Comparison of ENCODE assay signal across 1 cellular context in genomic region chr2:115163572-115163971, GRCh38.
TF ChIP-seq lines count a peak whose summit lies in the region.

No MANE protein-coding gene starts in this region.

TF ChIP-seq in neural cell, 6 proteins besides CTCF, POLR2A, EP300 and RAD21 (continued from another document):
- TF ChIP-seq, protein P1, sequence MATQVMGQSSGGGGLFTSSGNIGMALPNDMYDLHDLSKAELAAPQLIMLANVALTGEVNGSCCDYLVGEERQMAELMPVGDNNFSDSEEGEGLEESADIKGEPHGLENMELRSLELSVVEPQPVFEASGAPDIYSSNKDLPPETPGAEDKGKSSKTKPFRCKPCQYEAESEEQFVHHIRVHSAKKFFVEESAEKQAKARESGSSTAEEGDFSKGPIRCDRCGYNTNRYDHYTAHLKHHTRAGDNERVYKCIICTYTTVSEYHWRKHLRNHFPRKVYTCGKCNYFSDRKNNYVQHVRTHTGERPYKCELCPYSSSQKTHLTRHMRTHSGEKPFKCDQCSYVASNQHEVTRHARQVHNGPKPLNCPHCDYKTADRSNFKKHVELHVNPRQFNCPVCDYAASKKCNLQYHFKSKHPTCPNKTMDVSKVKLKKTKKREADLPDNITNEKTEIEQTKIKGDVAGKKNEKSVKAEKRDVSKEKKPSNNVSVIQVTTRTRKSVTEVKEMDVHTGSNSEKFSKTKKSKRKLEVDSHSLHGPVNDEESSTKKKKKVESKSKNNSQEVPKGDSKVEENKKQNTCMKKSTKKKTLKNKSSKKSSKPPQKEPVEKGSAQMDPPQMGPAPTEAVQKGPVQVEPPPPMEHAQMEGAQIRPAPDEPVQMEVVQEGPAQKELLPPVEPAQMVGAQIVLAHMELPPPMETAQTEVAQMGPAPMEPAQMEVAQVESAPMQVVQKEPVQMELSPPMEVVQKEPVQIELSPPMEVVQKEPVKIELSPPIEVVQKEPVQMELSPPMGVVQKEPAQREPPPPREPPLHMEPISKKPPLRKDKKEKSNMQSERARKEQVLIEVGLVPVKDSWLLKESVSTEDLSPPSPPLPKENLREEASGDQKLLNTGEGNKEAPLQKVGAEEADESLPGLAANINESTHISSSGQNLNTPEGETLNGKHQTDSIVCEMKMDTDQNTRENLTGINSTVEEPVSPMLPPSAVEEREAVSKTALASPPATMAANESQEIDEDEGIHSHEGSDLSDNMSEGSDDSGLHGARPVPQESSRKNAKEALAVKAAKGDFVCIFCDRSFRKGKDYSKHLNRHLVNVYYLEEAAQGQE (IDR thresholded peaks at IDR 0.05; ENCODE audit: borderline replicate concordance) = no peak
